10 cellular contexts compared by ENCODE assay signal in genomic region chr15:76150508-76150907, GRCh38.
DNase-seq lines count a peak whose midpoint lies in the region; ATAC-seq and TF ChIP-seq lines count a peak whose summit lies in the region.
"Had no signal": no experiment of that assay in that cellular context is flagged by ENCODE, and none has a peak within 500 bp of the region (broad histone marks: within the 10 kb centered on the region; RNA-seq: fewer than 3 reads in every experiment).

No MANE protein-coding gene starts in this region.

- peaks cover 35% of the 10 kb centered on the region for H3K27me3 Mint-ChIP-seq in stimulated activated naive CD8-positive, alpha-beta T cell treated with anti-CD3 and anti-CD28 coated beads, Interleukin-15, amount 100 ng/mL, for 72 hours

- no peaks in the 10 kb centered on the region for H3K27me3 ChIP-seq in fibroblast of lung (ENCODE audit: control insufficient read depth, insufficient read depth, low read length)
- H3K27me3 ChIP-seq: cardiac muscle cell had no signal

- peaks cover 23% of the 10 kb centered on the region for H3K4me1 ChIP-seq in fibroblast of lung (ENCODE audit: control insufficient read depth, extremely low read depth, insufficient read depth, low read length)

- no peaks in the 10 kb centered on the region for H3K9me3 Mint-ChIP-seq in stimulated activated naive CD8-positive, alpha-beta T cell treated with anti-CD3 and anti-CD28 coated beads, Interleukin-15, amount 100 ng/mL, for 72 hours
- H3K9me3 Mint-ChIP-seq: CD4-positive, alpha-beta memory T cell had no signal

- no peak overlapping the region for H3K27ac Mint-ChIP-seq in stimulated activated naive CD8-positive, alpha-beta T cell treated with anti-CD3 and anti-CD28 coated beads, Interleukin-15, amount 100 ng/mL, for 72 hours
- H3K27ac Mint-ChIP-seq: CD4-positive, alpha-beta memory T cell had no signal

- peak overlapping the region; percentile 33 for H2AFZ ChIP-seq in fibroblast of lung (ENCODE audit: low read length)

- H3K4me1 Mint-ChIP-seq in stimulated activated naive CD8-positive, alpha-beta T cell treated with anti-CD3 and anti-CD28 coated beads, Interleukin-15, amount 100 ng/mL, for 72 hours: peaks cover 40% of the 10 kb centered on the region

- no peak overlapping the region for H3K27ac ChIP-seq in fibroblast of lung (ENCODE audit: insufficient read depth, low read length)
- H3K27ac ChIP-seq: cardiac muscle cell had no signal

- no peak overlapping the region for H3K4me3 ChIP-seq in fibroblast of lung (replicated peaks in 1 of 4; ENCODE audit: control extremely low read depth in 1 of 4, insufficient read depth in 1 of 4, low read depth in 3 of 4, low read length in 4 of 4)
- H3K4me3 ChIP-seq: cardiac muscle cell had no signal

- no peak overlapping the region for H3K9ac ChIP-seq in fibroblast of lung (ENCODE audit: insufficient read depth, low read length)

- H3K4me3 Mint-ChIP-seq in stimulated activated naive CD8-positive, alpha-beta T cell treated with anti-CD3 and anti-CD28 coated beads, Interleukin-15, amount 100 ng/mL, for 72 hours: peak overlapping the region in 1 of 2 donors; percentile 62
- H3K4me3 Mint-ChIP-seq: CD4-positive, alpha-beta memory T cell had no signal

- H3K79me2 ChIP-seq in fibroblast of lung (ENCODE audit: control insufficient read depth, insufficient read depth, low read length): no peaks in the 10 kb centered on the region

- TF ChIP-seq CTCF in fibroblast of lung (conservative IDR thresholded peaks at IDR 0.05 in 1 of 2, IDR thresholded peaks at IDR 0.05 in 1 of 2; ENCODE audit: low read depth in 1 of 2, low read length in 2 of 2): no peak

- no peaks in the 10 kb centered on the region for H4K20me1 ChIP-seq in fibroblast of lung (ENCODE audit: control insufficient read depth, extremely low read depth, insufficient read depth, low read length)

- H3K4me2 ChIP-seq in fibroblast of lung (ENCODE audit: extremely low read depth, insufficient read depth, low read length): peak overlapping the region; percentile 2

- H3K9me3 ChIP-seq in fibroblast of lung (ENCODE audit: control insufficient read depth, insufficient read depth, low read depth, low read length): no peaks in the 10 kb centered on the region

- ATAC-seq in stimulated activated naive CD8-positive, alpha-beta T cell treated with anti-CD3 and anti-CD28 coated beads, Interleukin-15, Interleukin-2, amounts not matched to agents 100 U/mL and 50 U/mL, for 24 hours: no peak
- no peak for ATAC-seq in stimulated activated naive CD8-positive, alpha-beta T cell treated with anti-CD3 and anti-CD28 coated beads, Interleukin-15, amount 100 ng/mL, for 72 hours
- no peak for ATAC-seq in GM21717 (IDR thresholded peaks at IDR 0.05; ENCODE audit: unreplicated experiment)

- peak; percentile 27 for DNase-seq in stimulated activated naive CD8-positive, alpha-beta T cell treated with anti-CD3 and anti-CD28 coated beads, Interleukin-15, Interleukin-2, amounts not matched to agents 100 U/mL and 50 U/mL, for 24 hours
- no peak for DNase-seq in stimulated activated naive CD8-positive, alpha-beta T cell treated with anti-CD3 and anti-CD28 coated beads, Interleukin-15, amount 100 ng/mL, for 72 hours
- DNase-seq in NCI-H1694 (lab: John Stamatoyannopoulos, UW) (peak; percentile 12), fibroblast of lung (ENCODE audit: low read depth in 2 of 2) (no peak), DMS53 (lab: John Stamatoyannopoulos, UW) (no peak), NCI-H187 treated with DMSO at 0.1 percent for 48 hours (lab: John Stamatoyannopoulos, UW) (no peak), AG08396 (ENCODE audit: low spot score) (no peak)

- no peaks in the 10 kb centered on the region for H3K36me3 ChIP-seq in fibroblast of lung (ENCODE audit: control insufficient read depth, insufficient read depth, low read length)
- H3K36me3 ChIP-seq: cardiac muscle cell had no signal

Comparison
In these comparisons a context has a peak if more than half of its experiments do, and no peak if none do; other contexts are left out.
1. DNase-seq: peak in stimulated activated naive CD8-positive, alpha-beta T cell treated with anti-CD3 and anti-CD28 coated beads, Interleukin-15, Interleukin-2, amounts not matched to agents 100 U/mL and 50 U/mL, for 24 hours (single experiment) and NCI-H1694 (single experiment); none in stimulated activated naive CD8-positive, alpha-beta T cell treated with anti-CD3 and anti-CD28 coated beads, Interleukin-15, amount 100 ng/mL, for 72 hours (0 of 2), fibroblast of lung (0 of 2), DMS53 (single experiment), NCI-H187 treated with DMSO at 0.1 percent for 48 hours (single experiment) and AG08396 (single experiment).